Comparison of ENCODE assay signal across 12 cellular contexts in genomic region chr21:41564871-41565281, GRCh38.
DNase-seq lines count a peak whose midpoint lies in the region; ATAC-seq and TF ChIP-seq lines count a peak whose summit lies in the region.
"Had no signal": no experiment of that assay in that cellular context is flagged by ENCODE, and none has a peak within 500 bp of the region (broad histone marks: within the 10 kb centered on the region; RNA-seq: fewer than 3 reads in every experiment).

No MANE protein-coding gene starts in this region.

- DNase-seq in stimulated activated CD4-positive, alpha-beta T cell treated with anti-CD3 and anti-CD28 coated beads, Interleukin-1b, Interleukin-23, amount 100 ng/mL, for 48 hours = peak; percentile 17
- no peak for DNase-seq in stimulated activated CD4-positive, alpha-beta T cell treated with anti-CD3 and anti-CD28 coated beads, Interleukin-4, amount 100 ng/mL, for 4 hours
- DNase-seq in hepatic stellate cell (ENCODE audit: low spot score) = peak; percentile 23
- no peak for DNase-seq in SKM-1 (lab: John Stamatoyannopoulos, UW; ENCODE audit: unreplicated experiment)
- DNase-seq in islet precursor cell = no peak
- no peak for DNase-seq in GM10248 (ENCODE audit: extremely low spot score)
- DNase-seq: cerebellar nuclear complex; mesendoderm; NCI-H187 treated with DMSO at 0.1 percent for 48 hours; stimulated activated CD4-positive, alpha-beta T cell treated with anti-CD3 and anti-CD28 coated beads, Interleukin-2, amount 100 ng/mL, for 48 hours had no signal

- peaks cover 13% of the 10 kb centered on the region for H3K27me3 Mint-ChIP-seq in activated naive CD8-positive, alpha-beta T cell

- peaks cover 2% of the 10 kb centered on the region for H3K4me1 Mint-ChIP-seq in activated naive CD8-positive, alpha-beta T cell (ENCODE audit: low read depth)

- ATAC-seq in HG03571 (IDR thresholded peaks at IDR 0.05; ENCODE audit: unreplicated experiment) = no peak

- POLR2A ChIA-PET in GM10248 (lab: Yijun Ruan, JAX) = no interaction called here

- no peaks in the 10 kb centered on the region for H3K9me3 Mint-ChIP-seq in activated naive CD8-positive, alpha-beta T cell (ENCODE audit: low read depth)

- TF ChIP-seq CTCF in GM10248 (IDR thresholded peaks at IDR 0.05; ENCODE audit: control extremely low read depth, extremely low read depth, low read depth, missing control alignments) = no peak

- H3K27ac Mint-ChIP-seq in activated naive CD8-positive, alpha-beta T cell = peak overlapping the region; percentile 16

- no peak overlapping the region for H3K4me3 Mint-ChIP-seq in activated naive CD8-positive, alpha-beta T cell

- CTCF ChIA-PET in GM10248 (lab: Yijun Ruan, JAX) = interaction anchor here (0.9 kb wide), 1 partner anchor 281 kb away, joined by 3 read pairs; no protein-coding TSS in a partner anchor

- no peaks in the 10 kb centered on the region for H3K36me3 Mint-ChIP-seq in activated naive CD8-positive, alpha-beta T cell

Comparison
In these comparisons a context has a peak if more than half of its experiments do, and no peak if none do; other contexts are left out.
1. DNase-seq: peak in stimulated activated CD4-positive, alpha-beta T cell treated with anti-CD3 and anti-CD28 coated beads, Interleukin-1b, Interleukin-23, amount 100 ng/mL, for 48 hours (single experiment) and hepatic stellate cell (single experiment); none in stimulated activated CD4-positive, alpha-beta T cell treated with anti-CD3 and anti-CD28 coated beads, Interleukin-4, amount 100 ng/mL, for 4 hours (0 of 2), SKM-1 (single experiment), islet precursor cell (single experiment) and GM10248 (single experiment).